Comparison of ENCODE assay signal across 35 cellular contexts in genomic region chr21:29716753-29717152, GRCh38.
"Had no signal": no experiment of that assay in that cellular context is flagged by ENCODE, and none has a peak within 500 bp of the region (broad histone marks: within the 10 kb centered on the region; RNA-seq: fewer than 3 reads in every experiment).

No MANE protein-coding gene starts in this region.

- DNase-seq: Karpas-422, Kasumi-1, MG63, MM.1S, MV-4-11, NCI-H1048, NCI-H1092, NCI-H1092 treated with DMSO at 0.1 percent for 48 hours, NCI-H1105, NCI-H1105 treated with DMSO at 0.1 percent for 48 hours, NCI-H1417, NCI-H1417 treated with DMSO at 0.1 percent for 48 hours, NCI-H1436, NCI-H1436 treated with DMSO at 0.1 percent for 48 hours, NCI-H146, NCI-H1694, NCI-H1694 treated with DMSO at 0.1 percent for 48 hours, NCI-H187, NCI-H187 treated with DMSO at 0.1 percent for 48 hours, NCI-H1930, NCI-H2029, NCI-H2029 treated with DMSO at 0.1 percent for 48 hours, NCI-H2081, NCI-H2081 treated with DMSO at 0.1 percent for 48 hours, NCI-H2107, NCI-H2171, NCI-H2171 treated with DMSO at 0.1 percent for 48 hours, NCI-H2227 treated with DMSO at 0.1 percent for 48 hours, NCI-H226, NCI-H345, NCI-H446, NCI-H446 treated with DMSO at 0.1 percent for 48 hours, NCI-H510A, NCI-H510A treated with DMSO at 0.1 percent for 48 hours, NCI-H524 had no signal

- H3K9me3 ChIP-seq: MG63 had no signal

- H3K36me3 ChIP-seq: MG63 had no signal

- H3K27me3 ChIP-seq: MG63 had no signal

- H3K4me3 ChIP-seq: MG63 had no signal
